In the genomic region with DNA sequence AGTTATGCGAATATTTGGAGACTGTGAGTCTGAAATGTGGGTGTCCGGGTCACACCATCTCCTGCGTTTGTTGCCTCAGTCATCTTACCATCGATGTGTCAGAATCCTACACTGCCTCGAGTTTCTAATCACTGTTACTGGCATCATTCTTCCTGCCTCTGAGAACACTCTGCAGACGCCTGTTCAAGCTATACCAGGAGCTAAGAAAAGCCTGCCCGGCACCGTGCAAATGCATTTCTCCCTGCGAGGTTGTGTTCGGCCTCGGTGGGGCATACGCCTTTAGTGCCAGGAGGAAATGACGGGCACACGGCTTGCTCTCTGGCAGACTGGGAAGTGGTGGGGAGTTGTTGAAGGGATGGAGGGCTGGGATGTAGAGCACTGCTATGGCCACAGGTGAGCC, we compare ENCODE assay signal across 30 cellular contexts.
"Had no signal": no experiment of that assay in that cellular context is flagged by ENCODE, and none has a peak within 500 bp of the region (broad histone marks: within the 10 kb centered on the region; RNA-seq: fewer than 3 reads in every experiment).

No MANE protein-coding gene starts in this region.

- H3K27ac Mint-ChIP-seq: activated CD4-positive, alpha-beta T cell treated with anti-CD3 and anti-CD28 coated beads, Interleukin-2, amount 10 ng/mL, durations not matched to agents 24 days and 14 days; activated CD8-positive, alpha-beta T cell treated with anti-CD3 and anti-CD28 coated beads for 36 hours; activated naive CD4-positive, alpha-beta T cell treated with anti-CD3 and anti-CD28 coated beads, Interleukin-2, amount 50 U/mL, for 72 hours; activated T-cell treated with anti-CD3 and anti-CD28 coated beads, Interleukin-2, amount 50 U/mL, for 72 hours; progenitor cell of endocrine pancreas; stimulated activated memory B cell treated with anti-CD40 and anti-IgM and Interleukin-4, amounts not matched to agents 10 μg/mL and 1 μg/mL and 100 μg/mL, for 72 hours; T-helper 17 cell had no signal

- H3K27me3 Mint-ChIP-seq: activated CD4-positive, alpha-beta T cell treated with anti-CD3 and anti-CD28 coated beads, Interleukin-2, amount 10 ng/mL, durations not matched to agents 24 days and 14 days; activated CD8-positive, alpha-beta T cell treated with anti-CD3 and anti-CD28 coated beads for 36 hours; progenitor cell of endocrine pancreas; stimulated activated memory B cell treated with anti-CD40 and anti-IgM and Interleukin-4, amounts not matched to agents 10 μg/mL and 1 μg/mL and 100 μg/mL, for 72 hours; T-helper 17 cell had no signal

- H3K4me3 ChIP-seq: body of pancreas, cardiac muscle cell, heart right ventricle, ovary, sigmoid colon, stomach, thyroid gland, upper lobe of right lung had no signal

- H3K9me3 Mint-ChIP-seq: activated CD4-positive, alpha-beta T cell treated with anti-CD3 and anti-CD28 coated beads, Interleukin-2, amount 10 ng/mL, durations not matched to agents 24 days and 14 days; activated CD8-positive, alpha-beta T cell treated with anti-CD3 and anti-CD28 coated beads for 36 hours; activated naive CD4-positive, alpha-beta T cell treated with anti-CD3 and anti-CD28 coated beads, Interleukin-2, amount 50 U/mL, for 72 hours; stimulated activated memory B cell treated with anti-CD40 and anti-IgM and Interleukin-4, amounts not matched to agents 10 μg/mL and 1 μg/mL and 100 μg/mL, for 72 hours had no signal

- H3K27ac ChIP-seq: body of pancreas, cardiac muscle cell, heart right ventricle, neutrophil, ovary, sigmoid colon, stomach, thyroid gland, upper lobe of right lung had no signal

- H3K36me3 Mint-ChIP-seq: activated naive CD4-positive, alpha-beta T cell treated with anti-CD3 and anti-CD28 coated beads, Interleukin-2, amount 50 U/mL, for 72 hours; stimulated activated memory B cell treated with anti-CD40 and anti-IgM and Interleukin-4, amounts not matched to agents 10 μg/mL and 1 μg/mL and 100 μg/mL, for 72 hours had no signal

- DNase-seq: activated CD4-positive, alpha-beta T cell treated with anti-CD3 and anti-CD28 coated beads, Interleukin-2, amount 10 ng/mL, durations not matched to agents 24 days and 14 days; activated CD4-positive, CD25-positive, alpha-beta regulatory T cell treated with anti-CD3 and anti-CD28 coated beads, Interleukin-2, amount 50 U/mL, for 72 hours; activated CD8-positive, alpha-beta T cell treated with anti-CD3 and anti-CD28 coated beads for 36 hours; activated naive CD4-positive, alpha-beta T cell; activated T-cell treated with anti-CD3 and anti-CD28 coated beads for 4 hours; activated T-cell treated with anti-CD3 and anti-CD28 coated beads, Interleukin-2, amount 50 U/mL, for 72 hours; body of pancreas; cortex of kidney; foreskin melanocyte; heart right ventricle; kidney glomerular epithelial cell; ovary; sigmoid colon; small intestine; stimulated activated CD4-positive, alpha-beta T cell treated with anti-CD3 and anti-CD28 coated beads, Interleukin-1b, Interleukin-23, amount 100 ng/mL, for 48 hours; stimulated activated CD4-positive, alpha-beta T cell treated with anti-CD3 and anti-CD28 coated beads, Interleukin-4, amount 100 ng/mL, for 4 hours; stimulated activated CD8-positive, alpha-beta memory T cell treated with anti-CD3 and anti-CD28 coated beads, Interleukin-4, amount 100 ng/mL, for 48 hours; stomach; T-helper 17 cell; T1000; thyroid gland; upper lobe of right lung had no signal

- H3K36me3 ChIP-seq: cardiac muscle cell, heart right ventricle, neutrophil, ovary, sigmoid colon, thyroid gland, upper lobe of right lung had no signal

- FAIRE-seq: endothelial cell of umbilical vein, small intestine had no signal

- H3K4me3 Mint-ChIP-seq: activated CD4-positive, alpha-beta T cell treated with anti-CD3 and anti-CD28 coated beads, Interleukin-2, amount 10 ng/mL, durations not matched to agents 24 days and 14 days; activated CD8-positive, alpha-beta T cell treated with anti-CD3 and anti-CD28 coated beads for 36 hours; activated T-cell treated with anti-CD3 and anti-CD28 coated beads, Interleukin-2, amount 50 U/mL, for 72 hours; nephron; stimulated activated memory B cell treated with anti-CD40 and anti-IgM and Interleukin-4, amounts not matched to agents 10 μg/mL and 1 μg/mL and 100 μg/mL, for 72 hours; T-helper 17 cell had no signal

- H3K9me3 ChIP-seq: body of pancreas, neutrophil, ovary, sigmoid colon, stomach, thyroid gland, upper lobe of right lung had no signal

- H3K4me1 Mint-ChIP-seq: activated CD4-positive, alpha-beta T cell treated with anti-CD3 and anti-CD28 coated beads, Interleukin-2, amount 10 ng/mL, durations not matched to agents 24 days and 14 days; stimulated activated memory B cell treated with anti-CD40 and anti-IgM and Interleukin-4, amounts not matched to agents 10 μg/mL and 1 μg/mL and 100 μg/mL, for 72 hours had no signal

- H3K27me3 ChIP-seq: body of pancreas, cardiac muscle cell, heart right ventricle, neutrophil, ovary, sigmoid colon, stomach, thyroid gland, upper lobe of right lung had no signal

- ATAC-seq: activated CD8-positive, alpha-beta T cell treated with anti-CD3 and anti-CD28 coated beads for 36 hours; activated naive CD4-positive, alpha-beta T cell treated with anti-CD3 and anti-CD28 coated beads, Interleukin-2, amount 50 U/mL, for 72 hours; activated T-cell treated with anti-CD3 and anti-CD28 coated beads, Interleukin-2, amount 50 U/mL, for 72 hours; body of pancreas; left lobe of liver; stimulated activated memory B cell treated with anti-CD40 and anti-IgM and Interleukin-4, amounts not matched to agents 10 μg/mL and 1 μg/mL and 100 μg/mL, for 72 hours; T-helper 17 cell; upper lobe of right lung had no signal
